Comparison of ENCODE assay signal across 8 cellular contexts in genomic region chr7:67484244-67484751, GRCh38.
DNase-seq lines count a peak whose midpoint lies in the region; ATAC-seq and TF ChIP-seq lines count a peak whose summit lies in the region.

No MANE protein-coding gene starts in this region.

- no peaks in the 10 kb centered on the region for H3K27me3 ChIP-seq in right atrium auricular region

- H3K4me1 ChIP-seq in right atrium auricular region = no peaks in the 10 kb centered on the region

- ATAC-seq in HG02870 (IDR thresholded peaks at IDR 0.05; ENCODE audit: unreplicated experiment) (no peak), HG02588 (IDR thresholded peaks at IDR 0.05; ENCODE audit: unreplicated experiment) (no peak)

- no peak overlapping the region for H3K27ac ChIP-seq in right atrium auricular region

- no peaks in the 10 kb centered on the region for H3K36me3 ChIP-seq in right atrium auricular region

- DNase-seq in D341Med (ENCODE audit: low spot score) (peak; percentile 79), HFF-Myc (ENCODE audit: extremely low read depth, low read depth) (peak; percentile 6), NCI-H446 treated with DMSO at 0.1 percent for 48 hours (lab: John Stamatoyannopoulos, UW) (peak; percentile 24), amniotic epithelial cell (ENCODE audit: low read depth) (peak; percentile 47), right atrium auricular region (ENCODE audit: low spot score) (no peak), retinal pigment epithelial cell (ENCODE audit: low read depth) (peak; percentile 13)

- H3K9me3 ChIP-seq in right atrium auricular region = no peaks in the 10 kb centered on the region

- TF ChIP-seq CTCF in HFF-Myc (IDR thresholded peaks at IDR 0.05; ENCODE audit: low read depth, low read length, missing control alignments) = peak; percentile 61
- TF ChIP-seq CTCF in right atrium auricular region (IDR thresholded peaks at IDR 0.05) = peak; percentile 34 to 80
- TF ChIP-seq CTCF in retinal pigment epithelial cell (conservative IDR thresholded peaks at IDR 0.05; ENCODE audit: low read depth, low read length) = peak; percentile 83

- H3K4me3 ChIP-seq in HFF-Myc (replicated peaks; ENCODE audit: low read depth, low read length) = no peak overlapping the region
- peak overlapping the region in 1 of 2 donors; percentile 38 for H3K4me3 ChIP-seq in right atrium auricular region
- peak overlapping the region; percentile 5 for H3K4me3 ChIP-seq in retinal pigment epithelial cell (ENCODE audit: low read length)
